32 cellular contexts compared by ENCODE assay signal in genomic region chr3:182149594-182149993, GRCh38.
"Had no signal": no experiment of that assay in that cellular context is flagged by ENCODE, and none has a peak within 500 bp of the region (broad histone marks: within the 10 kb centered on the region; RNA-seq: fewer than 3 reads in every experiment).

No MANE protein-coding gene starts in this region.

- ATAC-seq: activated CD8-positive, alpha-beta T cell treated with anti-CD3 and anti-CD28 coated beads for 36 hours; activated T-cell treated with anti-CD3 and anti-CD28 coated beads, Interleukin-2, amount 50 U/mL, for 72 hours; activated T-helper 17 cell treated with anti-CD3 and anti-CD28 coated beads, Interleukin-2, amount 50 U/mL, for 72 hours had no signal

- H3K27ac ChIP-seq: ascending aorta, PC-9, RWPE1, WERI-Rb-1 had no signal

- H3K27me3 ChIP-seq: ascending aorta, MG63 had no signal

- H2AFZ ChIP-seq: PC-9 had no signal

- H3K9me3 ChIP-seq: ascending aorta had no signal

- H3K4me1 ChIP-seq: ascending aorta had no signal

- H3K4me2 ChIP-seq: PC-9 had no signal

- DNase-seq: activated CD4-positive, alpha-beta T cell treated with anti-CD3 and anti-CD28 coated beads, Interleukin-2, amount 10 ng/mL, durations not matched to agents 24 days and 14 days; activated CD4-positive, alpha-beta T cell treated with anti-CD3 and anti-CD28 coated beads, Interleukin-2, amount 50 U/mL, for 4 hours; activated CD8-positive, alpha-beta T cell treated with anti-CD3 and anti-CD28 coated beads for 36 hours; activated effector memory CD4-positive, alpha-beta T cell treated with anti-CD3 and anti-CD28 coated beads, Interleukin-2, amount 50 U/mL, for 16 hours; activated naive CD4-positive, alpha-beta T cell; activated naive CD4-positive, alpha-beta T cell treated with anti-CD3 and anti-CD28 coated beads, Interleukin-2, amount 50 U/mL, for 16 hours; activated naive CD8-positive, alpha-beta T cell treated with anti-CD3 and anti-CD28 coated beads for 36 hours; activated T-cell treated with anti-CD3 and anti-CD28 coated beads, Interleukin-2, amount 50 U/mL, for 1 hour; activated T-cell treated with anti-CD3 and anti-CD28 coated beads, Interleukin-2, amount 50 U/mL, for 72 hours; amniotic stem cell; caudate nucleus; cerebellar nuclear complex; Kasumi-1; KBM-7; MG63; NCI-H1092 treated with DMSO at 0.1 percent for 48 hours; NCI-H1417; NCI-H1694; NCI-H1930; NCI-H226; NCI-H510A; NCI-H526; NCI-H748 treated with DMSO at 0.1 percent for 48 hours; NK-92 treated with Interleukin-12 subunit alpha and Interleukin-12 subunit beta, amount 100 ng/mL, for 24 hours; PC-9; Right ventricle myocardium superior; SW 1271; T1000; WERI-Rb-1 had no signal

- H3K36me3 ChIP-seq: ascending aorta, MG63, WERI-Rb-1 had no signal

- H3K4me3 ChIP-seq: ascending aorta, MG63, PC-9 had no signal
